8 cellular contexts compared by ENCODE assay signal in the genomic region with DNA sequence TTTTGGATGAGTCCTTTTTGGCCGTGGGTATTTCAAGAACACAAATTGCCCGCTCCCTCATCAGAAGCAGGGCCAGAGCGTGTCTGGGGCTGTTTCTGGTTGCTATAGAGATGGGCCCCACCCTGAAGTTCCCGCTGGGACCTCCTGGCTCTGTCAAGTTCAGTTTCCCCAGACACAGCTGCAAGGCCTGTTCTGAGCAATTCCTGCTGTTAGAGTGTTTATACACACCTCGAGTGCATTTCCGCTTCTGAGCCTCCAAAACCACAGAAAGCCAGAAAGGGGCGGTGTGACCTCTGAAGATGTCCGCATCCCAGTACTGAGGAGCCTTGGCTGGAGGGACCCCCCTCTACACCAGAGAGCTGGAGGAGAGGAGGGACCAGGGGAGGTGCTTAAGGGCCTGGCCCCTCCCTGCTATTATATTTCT. TPM values are rescaled to one million over a fixed set of nuclear protein-coding genes. Genes with fewer than 3 reads are reported as not detected.
DNase-seq lines count a peak whose midpoint lies in the region; ATAC-seq and TF ChIP-seq lines count a peak whose summit lies in the region.

No MANE protein-coding gene starts in this region.

- POLR2A ChIA-PET in GM10248 (lab: Yijun Ruan, JAX) = interaction anchor here (0.6 to 1.0 kb wide), 4 partner anchors 9 to 231 kb away, joined by 3 to 5 read pairs (median 3); partner anchors contain the start of gene WBP2

- H3K4me1 Mint-ChIP-seq in activated T-helper 17 cell treated with anti-CD3 and anti-CD28 coated beads, Interleukin-2, amount 50 U/mL, for 72 hours = peaks cover 6% of the 10 kb centered on the region

- H3K4me2 ChIP-seq in hepatocyte = peak overlapping the region; percentile 41

- peak overlapping the region; percentile 62 for H3K4me3 Mint-ChIP-seq in activated T-helper 17 cell treated with anti-CD3 and anti-CD28 coated beads, Interleukin-2, amount 50 U/mL, for 72 hours

- H3K27me3 Mint-ChIP-seq in activated T-helper 17 cell treated with anti-CD3 and anti-CD28 coated beads, Interleukin-2, amount 50 U/mL, for 72 hours = no peaks in the 10 kb centered on the region

- H3K9me3 Mint-ChIP-seq in activated T-helper 17 cell treated with anti-CD3 and anti-CD28 coated beads, Interleukin-2, amount 50 U/mL, for 72 hours = no peaks in the 10 kb centered on the region

- TF ChIP-seq POLR2A in suprapubic skin (IDR thresholded peaks at IDR 0.05) = no peak

- no peak for TF ChIP-seq EP300 in suprapubic skin (IDR thresholded peaks at IDR 0.05)

- ATAC-seq in GM21360 (IDR thresholded peaks at IDR 0.05; ENCODE audit: unreplicated experiment) = peak; percentile 78
- ATAC-seq in HG03520 (IDR thresholded peaks at IDR 0.05; ENCODE audit: unreplicated experiment) = peak; percentile 82
- ATAC-seq in activated T-helper 17 cell treated with anti-CD3 and anti-CD28 coated beads, Interleukin-2, amount 50 U/mL, for 72 hours (replicated peaks) = peak; percentile 78

- no peaks in the 10 kb centered on the region for H3K9me2 ChIP-seq in hepatocyte (replicated peaks; ENCODE audit: insufficient read depth)

- no peaks in the 10 kb centered on the region for H4K20me1 ChIP-seq in hepatocyte (ENCODE audit: insufficient read depth, poor library complexity, severe bottlenecking)

- TF ChIP-seq CTCF in GM10248 (IDR thresholded peaks at IDR 0.05; ENCODE audit: control extremely low read depth, extremely low read depth, low read depth, missing control alignments) (no peak), hepatocyte (IDR thresholded peaks at IDR 0.05; ENCODE audit: poor library complexity) (peak; percentile 9), suprapubic skin (IDR thresholded peaks at IDR 0.05) (no peak)

- H3K27me3 ChIP-seq in hepatocyte = no peaks in the 10 kb centered on the region
- no peaks in the 10 kb centered on the region for H3K27me3 ChIP-seq in suprapubic skin

- H3K27ac ChIP-seq in hepatocyte (peak overlapping the region; percentile 78), suprapubic skin (peak overlapping the region; percentile 13)

- CTCF ChIA-PET in GM10248 (lab: Yijun Ruan, JAX) = interaction anchor here (0.6 to 2.3 kb wide), 12 partner anchors 9 to 114 kb away, joined by 3 to 7 read pairs (median 3); partner anchors contain the start of gene TRIM65

- 32% methylated on average over 8 of the region's 8 CpGs for WGBS in hepatocyte (ENCODE audit: low lambda C conversion rate, missing lambda C conversion rate)
- 8% methylated on average over 5 of the region's 8 CpGs for WGBS in suprapubic skin

- H3K4me3 ChIP-seq in hepatocyte (no peak overlapping the region), suprapubic skin (no peak overlapping the region)

- H3K4me1 ChIP-seq in hepatocyte (ENCODE audit: insufficient read depth) (peaks cover 4% of the 10 kb centered on the region), suprapubic skin (peaks cover 36% of the 10 kb centered on the region)

- H3K27ac Mint-ChIP-seq in activated T-helper 17 cell treated with anti-CD3 and anti-CD28 coated beads, Interleukin-2, amount 50 U/mL, for 72 hours = peak overlapping the region; percentile 86

- H3K36me3 ChIP-seq in hepatocyte (replicated peaks; ENCODE audit: insufficient read depth, low read depth) (no peaks in the 10 kb centered on the region), suprapubic skin (no peaks in the 10 kb centered on the region)

- DNase-seq in GM10248 (ENCODE audit: extremely low spot score) = peak; percentile 79
- DNase-seq in hepatocyte (ENCODE audit: low spot score) = peak; percentile 81
- peak; percentile 88 to 91 for DNase-seq in suprapubic skin (ENCODE audit: low spot score in 2 of 2)
- DNase-seq in SHP77 treated with DMSO at 0.1 percent for 48 hours (lab: John Stamatoyannopoulos, UW) = no peak
- no peak for DNase-seq in NCI-H2029 treated with DMSO at 0.1 percent for 48 hours (lab: John Stamatoyannopoulos, UW)

- no peaks in the 10 kb centered on the region for H3K36me3 Mint-ChIP-seq in activated T-helper 17 cell treated with anti-CD3 and anti-CD28 coated beads, Interleukin-2, amount 50 U/mL, for 72 hours (ENCODE audit: low read depth)

- H3K79me2 ChIP-seq in hepatocyte = no peaks in the 10 kb centered on the region

- H2AFZ ChIP-seq in hepatocyte = no peak overlapping the region

- no peaks in the 10 kb centered on the region for H3K9me3 ChIP-seq in hepatocyte (ENCODE audit: low read depth)
- H3K9me3 ChIP-seq in suprapubic skin = no peaks in the 10 kb centered on the region

RNA-seq across cellular contexts. Expression of gene WBP2, which starts 9.3 kb away (rescaled TPM):
- total RNA-seq in activated T-helper 17 cell treated with anti-CD3 and anti-CD28 coated beads, Interleukin-2, amount 50 U/mL, for 72 hours = 100 to 1,000 TPM in 1 of 2 donors, 10 to 100 TPM in 1; 67.4 to 127 TPM
- total RNA-seq in hepatocyte = 22.8 and 29.0 TPM in 2 replicates
- 129 and 143 TPM in 2 replicates for polyA plus RNA-seq in hepatocyte
- total RNA-seq in suprapubic skin = 10 to 100 TPM; 64.9 to 99.4 (median 76.9) TPM

RNA-seq across cellular contexts. Expression of gene TRIM47, which starts 13.9 kb away (rescaled TPM):
- 10 to 100 TPM; 11.0 to 32.4 TPM for total RNA-seq in activated T-helper 17 cell treated with anti-CD3 and anti-CD28 coated beads, Interleukin-2, amount 50 U/mL, for 72 hours
- total RNA-seq in hepatocyte (13.0 and 15.5 TPM in 2 replicates), suprapubic skin (10 to 100 TPM; 22.8 to 43.1 (median 27.7) TPM)
- 36.9 and 42.9 TPM in 2 replicates for polyA plus RNA-seq in hepatocyte

RNA-seq across cellular contexts. Expression of gene UNC13D, which starts 20.3 kb away (rescaled TPM):
- 100 to 1,000 TPM; 153 to 160 TPM for total RNA-seq in activated T-helper 17 cell treated with anti-CD3 and anti-CD28 coated beads, Interleukin-2, amount 50 U/mL, for 72 hours
- total RNA-seq in hepatocyte = 2.2 and 4.3 TPM in 2 replicates
- polyA plus RNA-seq in hepatocyte = 8.8 and 10.1 TPM in 2 replicates
- 10 to 100 TPM in 1 of 4 donors, 1 to 10 TPM in 3; 5.2 to 21.0 (median 7.2) TPM for total RNA-seq in suprapubic skin

RNA-seq across cellular contexts. Expression of gene TRIM65, which starts 32.3 kb away (rescaled TPM):
- total RNA-seq in activated T-helper 17 cell treated with anti-CD3 and anti-CD28 coated beads, Interleukin-2, amount 50 U/mL, for 72 hours = 10 to 100 TPM; 20.3 to 33.9 TPM
- total RNA-seq in hepatocyte (10.9 and 12.5 TPM in 2 replicates), suprapubic skin (10 to 100 TPM; 22.5 to 44.6 (median 32.1) TPM)
- 10.7 and 16.8 TPM in 2 replicates for polyA plus RNA-seq in hepatocyte

RNA-seq across cellular contexts. Expression of gene MRPL38, which starts 40.2 kb away (rescaled TPM):
- total RNA-seq in activated T-helper 17 cell treated with anti-CD3 and anti-CD28 coated beads, Interleukin-2, amount 50 U/mL, for 72 hours = 100 to 1,000 TPM in 1 of 2 donors, 10 to 100 TPM in 1; 74.2 to 113 TPM
- total RNA-seq in hepatocyte (40.4 and 50.2 TPM in 2 replicates), suprapubic skin (100 to 1,000 TPM in 1 of 4 donors, 10 to 100 TPM in 3; 41.7 to 113 (median 50.2) TPM)
- 124 and 134 TPM in 2 replicates for polyA plus RNA-seq in hepatocyte

Comparison
In these comparisons a context has a peak if more than half of its experiments do, and no peak if none do; other contexts are left out.
1. DNase-seq: peak in GM10248 (single experiment), hepatocyte (single experiment) and suprapubic skin (2 of 2); none in SHP77 treated with DMSO at 0.1 percent for 48 hours (single experiment) and NCI-H2029 treated with DMSO at 0.1 percent for 48 hours (single experiment).
2. RNA of gene UNC13D, which starts 20.3 kb away (total RNA-seq): 153 to 160 TPM in activated T-helper 17 cell treated with anti-CD3 and anti-CD28 coated beads, Interleukin-2, amount 50 U/mL, for 72 hours; 5.2 to 21.0 TPM in suprapubic skin and 2.2 to 4.3 TPM in hepatocyte; every median in the first group is over 4 times any median in the second.
3. Peak in every context shown above with its lines, with median percentiles within 50 percentile points of each other: ATAC-seq.